Comparison of ENCODE assay signal across 8 cellular contexts in the genomic region with DNA sequence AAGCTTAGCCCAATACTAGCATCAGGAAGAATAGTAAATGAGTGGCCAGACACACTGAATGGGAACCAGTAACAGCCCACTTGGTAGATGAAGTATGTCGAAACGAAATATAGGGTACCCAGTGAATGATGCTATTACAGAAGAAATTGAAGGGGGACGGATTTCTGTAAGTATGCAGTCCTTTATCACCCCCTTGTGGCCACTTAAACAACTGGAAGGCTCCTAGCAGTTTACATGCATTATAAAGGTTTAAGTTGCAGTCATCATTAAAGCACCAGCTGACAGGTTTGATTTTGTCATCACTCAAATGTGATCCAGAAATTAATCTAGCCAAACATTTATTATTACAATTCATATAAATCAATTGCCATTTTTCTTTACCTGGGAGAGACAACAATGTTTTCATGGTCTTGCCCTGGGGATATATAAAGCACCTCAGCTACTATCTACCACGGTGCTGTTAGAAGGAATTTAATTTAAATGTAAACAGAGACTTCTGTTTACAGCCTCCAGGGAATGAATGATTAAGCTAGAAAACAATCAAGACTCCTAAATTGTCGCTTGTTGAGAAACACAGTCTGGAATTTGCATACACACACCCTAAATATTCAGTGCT. TPM values are rescaled to one million over a fixed set of nuclear protein-coding genes. Genes with fewer than 3 reads are reported as not detected.
A peak's percentile ranks its signal among the peaks of the same experiment; 100 is the strongest.
DNase-seq lines count a peak whose midpoint lies in the region; ATAC-seq, FAIRE-seq and TF ChIP-seq lines count a peak whose summit lies in the region.

No MANE protein-coding gene starts in this region.

- no peak overlapping the region for H3K9ac ChIP-seq in MM.1S (ENCODE audit: low read length)
- H3K9ac ChIP-seq in SK-N-SH, result no peak overlapping the region
- no peak overlapping the region for H3K9ac ChIP-seq in liver (ENCODE audit: low read depth in 1 of 2, low read length in 2 of 2)

- no peak overlapping the region for H2AFZ ChIP-seq in MM.1S (ENCODE audit: low read length)
- no peak overlapping the region for H2AFZ ChIP-seq in SK-N-SH (ENCODE audit: low read depth)

- peak; percentile 93 for TF ChIP-seq RAD21 in SK-N-SH (IDR thresholded peaks at IDR 0.05; ENCODE audit: low read length)
- TF ChIP-seq RAD21 in liver (IDR thresholded peaks at IDR 0.05), result peak; percentile 91

- H3K79me2 ChIP-seq in MM.1S (ENCODE audit: low read length) (no peaks in the 10 kb centered on the region), SK-N-SH (ENCODE audit: insufficient read depth) (no peaks in the 10 kb centered on the region; the same call in 1 of the 2 replicates)

- no peaks in the 10 kb centered on the region for H3K9me3 ChIP-seq in cardiac muscle cell (ENCODE audit: low read depth)
- H3K9me3 ChIP-seq in MM.1S (replicated peaks; ENCODE audit: insufficient read depth, low read length), result no peaks in the 10 kb centered on the region
- H3K9me3 ChIP-seq in SK-N-SH, result no peaks in the 10 kb centered on the region
- no peaks in the 10 kb centered on the region for H3K9me3 ChIP-seq in liver (ENCODE audit: control insufficient read depth in 4 of 4, low read length in 3 of 4)
- no peaks in the 10 kb centered on the region for H3K9me3 ChIP-seq in thoracic aorta

- TF ChIP-seq POLR2A in H54 (IDR thresholded peaks at IDR 0.05; ENCODE audit: low read depth, low read length), result no peak

- no peak overlapping the region for H3K27ac ChIP-seq in cardiac muscle cell
- H3K27ac ChIP-seq in MM.1S (ENCODE audit: low read length), result no peak overlapping the region
- H3K27ac ChIP-seq in SK-N-SH (ENCODE audit: low read depth in 2 of 2, low read length in 1 of 2), result no peak overlapping the region
- no peak overlapping the region for H3K27ac ChIP-seq in liver (ENCODE audit: low read depth in 1 of 2, low read length in 2 of 2)
- no peak overlapping the region for H3K27ac ChIP-seq in thoracic aorta

- H3K9me2 ChIP-seq in MM.1S (replicated peaks; ENCODE audit: insufficient read depth, low read length) (no peaks in the 10 kb centered on the region), SK-N-SH (no peaks in the 10 kb centered on the region)

- 11% methylated on average over 5 of the region's 5 CpGs for WGBS in SK-N-SH (ENCODE audit: low lambda C conversion rate)
- 30% methylated on average over 5 of the region's 5 CpGs for WGBS in liver

- peaks cover 21% of the 10 kb centered on the region for H3K36me3 Mint-ChIP-seq in central memory CD8-positive, alpha-beta T cell (ENCODE audit: insufficient read depth)

- peaks cover 9% of the 10 kb centered on the region for H3K36me3 ChIP-seq in cardiac muscle cell
- H3K36me3 ChIP-seq in MM.1S (replicated peaks; ENCODE audit: insufficient read depth, low read length), result no peaks in the 10 kb centered on the region
- H3K36me3 ChIP-seq in SK-N-SH (replicated peaks in 1 of 2; ENCODE audit: control insufficient read depth in 1 of 2, insufficient read depth in 2 of 2, low read length in 1 of 2), result peaks cover 15 to 18% of the 10 kb centered on the region in 2 experiments
- H3K36me3 ChIP-seq in liver (ENCODE audit: control insufficient read depth in 4 of 4, insufficient read depth in 3 of 4, low read depth in 1 of 4, low read length in 3 of 4), result peaks cover 0 to 11% (median 6%) of the 10 kb centered on the region in 4 donors
- peaks cover 10% of the 10 kb centered on the region for H3K36me3 ChIP-seq in thoracic aorta

- intact Hi-C loops in cardiac septum (cut with DNase I), result loop anchor here (1.0 kb wide), 1 partner anchor 126 kb away; no protein-coding TSS in a partner anchor

- no peaks in the 10 kb centered on the region for H3K27me3 Mint-ChIP-seq in central memory CD8-positive, alpha-beta T cell

- no peaks in the 10 kb centered on the region for H3K9me3 Mint-ChIP-seq in central memory CD8-positive, alpha-beta T cell

- peak; percentile 81 for FAIRE-seq in H54 (lab: Jason Lieb, UNC)

- ATAC-seq in central memory CD8-positive, alpha-beta T cell (replicated peaks; ENCODE audit: extremely low read depth, poor library complexity, severe bottlenecking), result peak; percentile 77
- no peak for ATAC-seq in thoracic aorta (ENCODE audit: insufficient number of reproducible peaks, low FRiP score, low read depth)

- H3K4me1 ChIP-seq in cardiac muscle cell (ENCODE audit: low read depth), result peaks cover 5% of the 10 kb centered on the region
- H3K4me1 ChIP-seq in MM.1S (ENCODE audit: low read length), result no peaks in the 10 kb centered on the region
- peaks cover 0 to 10% of the 10 kb centered on the region in 2 experiments; a peak in 2 of 4 replicates for H3K4me1 ChIP-seq in SK-N-SH (ENCODE audit: control insufficient read depth in 1 of 2, insufficient read depth in 2 of 2, low read depth in 1 of 2, low read length in 1 of 2)
- H3K4me1 ChIP-seq in liver (ENCODE audit: control insufficient read depth in 4 of 4, insufficient read depth in 4 of 4, low read length in 3 of 4), result peaks cover 0 to 6% (median 2%) of the 10 kb centered on the region in 4 donors
- H3K4me1 ChIP-seq in thoracic aorta (ENCODE audit: control insufficient read depth in 1 of 2, low read depth in 2 of 2), result peaks cover 3 to 10% of the 10 kb centered on the region in 2 donors

- CTCF ChIA-PET in SK-N-SH (lab: Yijun Ruan, JAX), result interaction anchor here (0.6 to 13.0 kb wide), 43 partner anchors 8 to 879 kb away, joined by 3 to 289 read pairs (median 4); no protein-coding TSS in a partner anchor

- H3K27ac Mint-ChIP-seq in central memory CD8-positive, alpha-beta T cell (ENCODE audit: low read depth), result no peak overlapping the region

- no peaks in the 10 kb centered on the region for H3F3A ChIP-seq in MM.1S (ENCODE audit: insufficient read depth, low read length)
- peaks cover 12% of the 10 kb centered on the region for H3F3A ChIP-seq in SK-N-SH (replicated peaks; ENCODE audit: insufficient read depth)

- no peak for TF ChIP-seq EP300 in SK-N-SH (IDR thresholded peaks at IDR 0.05; ENCODE audit: borderline replicate concordance in 1 of 2, low read depth in 1 of 2, low read length in 1 of 2)

- H3K4me3 Mint-ChIP-seq in central memory CD8-positive, alpha-beta T cell, result no peak overlapping the region

- H3K4me2 ChIP-seq in MM.1S (ENCODE audit: low read depth, low read length), result no peak overlapping the region
- H3K4me2 ChIP-seq in SK-N-SH, result no peak overlapping the region

- H3K4me1 Mint-ChIP-seq in central memory CD8-positive, alpha-beta T cell, result peaks cover 9% of the 10 kb centered on the region

- peak; percentile 78 to 81 for DNase-seq in cardiac muscle cell (ENCODE audit: low read depth in 1 of 2, low spot score in 1 of 2)
- no peak for DNase-seq in cardiac septum (ENCODE audit: low spot score)
- peak; percentile 18 for DNase-seq in H54 (ENCODE audit: insufficient read length, low spot score)
- DNase-seq in MM.1S, result peak; percentile 67
- DNase-seq in SK-N-SH, result peak; percentile 65
- DNase-seq in central memory CD8-positive, alpha-beta T cell (ENCODE audit: low spot score in 2 of 2), result peak in 1 of 2 donors; percentile 32
- no peak for DNase-seq in thoracic aorta (ENCODE audit: low spot score)

- H3K4me3 ChIP-seq in cardiac muscle cell (no peak overlapping the region), MM.1S (ENCODE audit: low read length) (no peak overlapping the region), SK-N-SH (ENCODE audit: low read depth in 2 of 2, low read length in 1 of 2) (no peak overlapping the region; a peak in 1 of 4 replicates), liver (ENCODE audit: low read depth in 1 of 3, low read length in 3 of 3) (no peak overlapping the region), thoracic aorta (no peak overlapping the region)

- peak; percentile 79 for TF ChIP-seq CTCF in cardiac muscle cell (IDR thresholded peaks at IDR 0.05; ENCODE audit: low read depth, low read length)
- TF ChIP-seq CTCF in MM.1S (IDR thresholded peaks at IDR 0.05; ENCODE audit: low read length), result peak; percentile 82
- peak; percentile 90 for TF ChIP-seq CTCF in SK-N-SH (IDR thresholded peaks at IDR 0.05)
- peak; percentile 94 for TF ChIP-seq CTCF in liver (IDR thresholded peaks at IDR 0.05; ENCODE audit: low read depth, low read length, missing input control)
- TF ChIP-seq CTCF in thoracic aorta (IDR thresholded peaks at IDR 0.05), result peak; percentile 71

- H4K20me1 ChIP-seq in MM.1S (ENCODE audit: insufficient read depth, low read length) (no peaks in the 10 kb centered on the region), SK-N-SH (ENCODE audit: insufficient read depth) (no peaks in the 10 kb centered on the region)

- H3K27me3 ChIP-seq in cardiac muscle cell (no peaks in the 10 kb centered on the region), MM.1S (replicated peaks; ENCODE audit: insufficient read depth, low read length) (peaks cover 38% of the 10 kb centered on the region), SK-N-SH (ENCODE audit: insufficient read depth) (no peaks in the 10 kb centered on the region), liver (ENCODE audit: control insufficient read depth in 4 of 4, insufficient read depth in 4 of 4, low read length in 3 of 4) (no peaks in the 10 kb centered on the region), thoracic aorta (replicated peaks; ENCODE audit: insufficient read depth) (no peaks in the 10 kb centered on the region)

- POLR2A ChIA-PET in SK-N-SH (lab: Yijun Ruan, JAX), result interaction anchor here (1.2 kb wide), 1 partner anchor 125 kb away, joined by 3 read pairs; no protein-coding TSS in a partner anchor

TF ChIP-seq in SK-N-SH, 30 proteins besides CTCF, POLR2A, EP300 and RAD21:
- TF ChIP-seq SMC3 (IDR thresholded peaks at IDR 0.05; ENCODE audit: low read depth, low read length) (peak; percentile 86), EZH2phosphoT487 (IDR thresholded peaks at IDR 0.05; ENCODE audit: borderline replicate concordance, low read depth) (no peak)
TF ChIP-seq in SK-N-SH: peak in this region for 1.

TF ChIP-seq in liver, 16 proteins besides CTCF, POLR2A, EP300 and RAD21 (continues in another document):
- no peak for TF ChIP-seq TAF1 (conservative IDR thresholded peaks at IDR 0.05)
- no peak for TF ChIP-seq EGR1 (IDR thresholded peaks at IDR 0.05; ENCODE audit: low read depth in 2 of 2)
- no peak for TF ChIP-seq FOXA1 (IDR thresholded peaks at IDR 0.05)

RNA-seq across cellular contexts. Expression of a gene that starts 7.7 kb away (rescaled TPM):
- total RNA-seq in cardiac muscle cell, result 18.0 and 23.3 TPM in 2 replicates
- 187 and 221 TPM in 2 replicates for polyA plus RNA-seq in cardiac muscle cell
- 261 TPM for total RNA-seq in cardiac septum
- 21.4 and 22.9 TPM in 2 replicates for polyA plus RNA-seq in SK-N-SH (2012; rRNA removed)
- polyA plus RNA-seq in SK-N-SH (2012; cell fraction: cytosol; rRNA removed), result 36.1 and 44.5 TPM in 2 replicates
- polyA plus RNA-seq in SK-N-SH (2012; cell fraction: nucleus; rRNA removed), result 8.9 and 20.2 TPM in 2 replicates
- total RNA-seq in liver, result 10 to 100 TPM; 10.9 to 22.2 TPM
- 10 to 100 TPM; 33.4 to 33.8 TPM for polyA plus RNA-seq in liver
- 10 to 100 TPM; 15.0 to 38.2 TPM for total RNA-seq in thoracic aorta

Comparison
In these comparisons a context has a peak if more than half of its experiments do, and no peak if none do; other contexts are left out.
1. DNase-seq: peak in cardiac muscle cell (2 of 2), H54 (single experiment), MM.1S (single experiment) and SK-N-SH (single experiment); none in cardiac septum (single experiment) and thoracic aorta (single experiment).
2. Peak in every context shown above with its lines, with median percentiles within 50 percentile points of each other: CTCF ChIP-seq.